Comparison of ENCODE assay signal across 30 cellular contexts in the genomic region with DNA sequence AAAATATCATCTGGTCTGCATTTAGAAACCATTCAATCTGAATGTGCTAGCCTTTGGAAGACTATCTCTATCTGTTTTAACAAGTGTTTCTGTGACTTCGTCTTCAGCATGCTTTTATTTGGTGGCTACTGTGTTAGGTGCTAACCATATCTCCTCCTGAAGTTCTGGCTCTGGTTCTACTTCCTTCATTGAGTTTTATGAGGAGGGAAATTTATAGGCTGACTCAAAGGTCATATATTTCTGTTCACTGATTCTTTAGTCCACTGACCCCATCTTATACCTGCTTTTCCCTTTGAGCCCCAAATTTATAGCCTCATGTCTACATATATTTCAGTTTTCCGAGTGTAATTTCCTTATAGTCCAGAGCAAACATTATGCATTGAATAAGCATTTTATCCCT.
"Had no signal": no experiment of that assay in that cellular context is flagged by ENCODE, and none has a peak within 500 bp of the region (broad histone marks: within the 10 kb centered on the region; RNA-seq: fewer than 3 reads in every experiment).

No MANE protein-coding gene starts in this region.

- H3K27ac ChIP-seq: neutrophil, ovary, parathyroid adenoma, psoas muscle, right lobe of liver, sigmoid colon, stomach, thoracic aorta, thyroid gland, upper lobe of left lung, vagina had no signal

- H3K4me1 Mint-ChIP-seq: stimulated activated effector memory CD8-positive, alpha-beta T cell treated with anti-CD3 and anti-CD28 coated beads, Interleukin-12 subunit alpha, Interleukin-12 subunit beta, amount 100 ng/mL, for 72 hours; stimulated activated naive B cell treated with anti-CD40 and anti-IgM and Interleukin-4, amounts not matched to agents 10 μg/mL and 1 μg/mL and 100 μg/mL, for 72 hours had no signal

- H3K27me3 Mint-ChIP-seq: stimulated activated naive B cell treated with anti-CD40 and anti-IgM and Interleukin-4, amounts not matched to agents 10 μg/mL and 1 μg/mL and 100 μg/mL, for 72 hours had no signal

- H3K4me3 ChIP-seq: ovary, psoas muscle, right lobe of liver, sigmoid colon, stomach, thoracic aorta, thyroid gland, tibial nerve, upper lobe of left lung, vagina had no signal

- H3K27me3 ChIP-seq: ovary, right lobe of liver, sigmoid colon, stomach, thyroid gland, tibial nerve, upper lobe of left lung, vagina had no signal

- H3K4me1 ChIP-seq: parathyroid adenoma, psoas muscle, right lobe of liver, stomach, thyroid gland, vagina had no signal

- H3K9me3 Mint-ChIP-seq: natural killer cell treated with Interleukin-12 subunit alpha and Interleukin-12 subunit beta and Interleukin-15 and Interleukin-18, amount 100 ng/mL, for 72 hours; nephron progenitor cell; stimulated activated effector memory CD8-positive, alpha-beta T cell treated with anti-CD3 and anti-CD28 coated beads, Interleukin-12 subunit alpha, Interleukin-12 subunit beta, amount 100 ng/mL, for 72 hours; stimulated activated naive B cell treated with anti-CD40 and anti-IgM and Interleukin-4, amounts not matched to agents 10 μg/mL and 1 μg/mL and 100 μg/mL, for 72 hours; stimulated activated naive CD8-positive, alpha-beta T cell treated with anti-CD3 and anti-CD28 coated beads, Interleukin-15, Interleukin-2, amounts not matched to agents 100 ng/mL and 50 ng/mL, for 24 hours had no signal

- H3K79me2 ChIP-seq: parathyroid adenoma had no signal

- H3K4me3 Mint-ChIP-seq: natural killer cell treated with Interleukin-12 subunit alpha and Interleukin-12 subunit beta and Interleukin-15 and Interleukin-18, amount 100 ng/mL, for 72 hours; nephron progenitor cell; neural crest cell; stimulated activated effector memory CD8-positive, alpha-beta T cell treated with anti-CD3 and anti-CD28 coated beads, Interleukin-12 subunit alpha, Interleukin-12 subunit beta, amount 100 ng/mL, for 72 hours; stimulated activated naive B cell treated with anti-CD40 and anti-IgM and Interleukin-4, amounts not matched to agents 10 μg/mL and 1 μg/mL and 100 μg/mL, for 72 hours; stimulated activated naive CD8-positive, alpha-beta T cell treated with anti-CD3 and anti-CD28 coated beads, Interleukin-15, Interleukin-2, amounts not matched to agents 100 ng/mL and 50 ng/mL, for 24 hours had no signal

- H3K36me3 ChIP-seq: neutrophil, ovary, right lobe of liver, sigmoid colon, stomach, thoracic aorta, thyroid gland, tibial nerve, upper lobe of left lung, vagina had no signal

- DNase-seq: nephron progenitor cell; nucleus accumbens; ovary; posterior cingulate gyrus; psoas muscle; right cardiac atrium; right lobe of liver; sigmoid colon; small intestine; stimulated activated CD4-positive, alpha-beta T cell treated with anti-CD3 and anti-CD28 coated beads, Interleukin-15, amount 100 ng/mL, for 24 hours; stimulated activated CD4-positive, alpha-beta T cell treated with anti-CD3 and anti-CD28 coated beads, Interleukin-2, amount 100 ng/mL, for 24 hours; stimulated activated CD4-positive, alpha-beta T cell treated with anti-CD3 and anti-CD28 coated beads, Interleukin-2, amount 100 ng/mL, for 48 hours; stimulated activated CD4-positive, alpha-beta T cell treated with anti-CD3 and anti-CD28 coated beads, Interleukin-4, amount 100 ng/mL, for 24 hours; stimulated activated naive B cell treated with anti-CD40 and anti-IgM and Interleukin-4, amounts not matched to agents 10 μg/mL and 1 μg/mL and 100 μg/mL, for 72 hours; stimulated activated naive CD4-positive, alpha-beta T cell treated with Interleukin-2 at 50 U/mL for 16 hours; stomach; thyroid gland; trophoblast cell; upper lobe of left lung had no signal

- ATAC-seq: natural killer cell treated with Interleukin-12 subunit alpha and Interleukin-12 subunit beta and Interleukin-15 and Interleukin-18, amount 100 ng/mL, for 72 hours; psoas muscle; right cardiac atrium; stimulated activated effector memory CD8-positive, alpha-beta T cell treated with anti-CD3 and anti-CD28 coated beads, Interleukin-12 subunit alpha, Interleukin-12 subunit beta, amount 100 ng/mL, for 72 hours; stimulated activated naive B cell treated with anti-CD40 and anti-IgM and Interleukin-4, amounts not matched to agents 10 μg/mL and 1 μg/mL and 100 μg/mL, for 72 hours had no signal

- H2AFZ ChIP-seq: parathyroid adenoma had no signal

- FAIRE-seq: small intestine, urothelium cell line had no signal

- H3K36me3 Mint-ChIP-seq: natural killer cell treated with Interleukin-12 subunit alpha and Interleukin-12 subunit beta and Interleukin-15 and Interleukin-18, amount 100 ng/mL, for 72 hours; stimulated activated effector memory CD8-positive, alpha-beta T cell treated with anti-CD3 and anti-CD28 coated beads, Interleukin-12 subunit alpha, Interleukin-12 subunit beta, amount 100 ng/mL, for 72 hours; stimulated activated naive B cell treated with anti-CD40 and anti-IgM and Interleukin-4, amounts not matched to agents 10 μg/mL and 1 μg/mL and 100 μg/mL, for 72 hours had no signal

- H3K27ac Mint-ChIP-seq: natural killer cell treated with Interleukin-12 subunit alpha and Interleukin-12 subunit beta and Interleukin-15 and Interleukin-18, amount 100 ng/mL, for 72 hours; nephron progenitor cell; progenitor cell of endocrine pancreas; stimulated activated effector memory CD8-positive, alpha-beta T cell treated with anti-CD3 and anti-CD28 coated beads, Interleukin-12 subunit alpha, Interleukin-12 subunit beta, amount 100 ng/mL, for 72 hours; stimulated activated naive B cell treated with anti-CD40 and anti-IgM and Interleukin-4, amounts not matched to agents 10 μg/mL and 1 μg/mL and 100 μg/mL, for 72 hours; stimulated activated naive CD8-positive, alpha-beta T cell treated with anti-CD3 and anti-CD28 coated beads, Interleukin-15, Interleukin-2, amounts not matched to agents 100 ng/mL and 50 ng/mL, for 24 hours had no signal

- H3K9me3 ChIP-seq: neutrophil, ovary, psoas muscle, right lobe of liver, sigmoid colon, stomach, thoracic aorta, thyroid gland, tibial nerve, upper lobe of left lung, vagina had no signal

- H3K9ac ChIP-seq: parathyroid adenoma had no signal
